Comparison of ENCODE assay signal across 23 cellular contexts in genomic region chr16:51670527-51670926, GRCh38.
"Had no signal": no experiment of that assay in that cellular context is flagged by ENCODE, and none has a peak within 500 bp of the region (broad histone marks: within the 10 kb centered on the region; RNA-seq: fewer than 3 reads in every experiment).

No MANE protein-coding gene starts in this region.

- H3K27me3 ChIP-seq: colonic mucosa, gastroesophageal sphincter, heart left ventricle, left lung had no signal

- H2AFZ ChIP-seq: hepatocyte had no signal

- H3K9me3 Mint-ChIP-seq: mesothelial cell of epicardium had no signal

- H3K4me3 Mint-ChIP-seq: dendritic cell treated with granulocyte-macrophage colony-stimulating factor and Interleukin-4, amounts not matched to agents 40 ng/mL and 50 ng/mL, for 4 days; effector memory CD8-positive, alpha-beta T cell; immature natural killer cell; mesothelial cell of epicardium had no signal

- H3K27me3 Mint-ChIP-seq: dendritic cell treated with granulocyte-macrophage colony-stimulating factor and Interleukin-4, amounts not matched to agents 40 ng/mL and 50 ng/mL, for 4 days; effector memory CD8-positive, alpha-beta T cell had no signal

- H3K4me1 ChIP-seq: colonic mucosa, esophagus muscularis mucosa, foreskin keratinocyte, gastroesophageal sphincter, heart left ventricle, left lung, lower lobe of right lung had no signal

- H3K27ac Mint-ChIP-seq: dendritic cell treated with granulocyte-macrophage colony-stimulating factor and Interleukin-4, amounts not matched to agents 40 ng/mL and 50 ng/mL, for 4 days; effector memory CD8-positive, alpha-beta T cell; immature natural killer cell; mesothelial cell of epicardium had no signal

- H3K36me3 ChIP-seq: colonic mucosa, esophagus muscularis mucosa, gastroesophageal sphincter, heart left ventricle, left lung, lower lobe of right lung had no signal

- DNase-seq: cerebellar nuclear complex; colonic mucosa; cortex of kidney; effector CD8-positive, alpha-beta T cell; effector memory CD8-positive, alpha-beta T cell; foreskin keratinocyte; heart left ventricle; hypothalamus; immature natural killer cell; islet precursor cell; kidney; kidney glomerular epithelial cell; left lung; left ventricle myocardium superior; lower lobe of right lung; mucosa of descending colon had no signal

- H3K4me3 ChIP-seq: colonic mucosa, esophagus muscularis mucosa, gastroesophageal sphincter, heart left ventricle, hepatocyte, left lung, lower lobe of right lung, mucosa of descending colon had no signal

- H3K79me2 ChIP-seq: hepatocyte had no signal

- H3K4me1 Mint-ChIP-seq: immature natural killer cell, mesothelial cell of epicardium had no signal

- H3K4me2 ChIP-seq: hepatocyte had no signal

- ATAC-seq: effector memory CD8-positive, alpha-beta T cell; foreskin keratinocyte; gastroesophageal sphincter; heart left ventricle; left lung; left ventricle myocardium superior; lower lobe of right lung; mucosa of descending colon had no signal

- H3K27ac ChIP-seq: colonic mucosa, esophagus muscularis mucosa, foreskin keratinocyte, gastroesophageal sphincter, heart left ventricle, hepatocyte, left lung, lower lobe of right lung had no signal

- FAIRE-seq: endothelial cell of umbilical vein, frontal cortex, kidney had no signal

- H3K9me3 ChIP-seq: colonic mucosa, esophagus muscularis mucosa, gastroesophageal sphincter, heart left ventricle, left lung, lower lobe of right lung, mucosa of descending colon had no signal

- H3K36me3 Mint-ChIP-seq: immature natural killer cell, mesothelial cell of epicardium had no signal
